In the genomic region with DNA sequence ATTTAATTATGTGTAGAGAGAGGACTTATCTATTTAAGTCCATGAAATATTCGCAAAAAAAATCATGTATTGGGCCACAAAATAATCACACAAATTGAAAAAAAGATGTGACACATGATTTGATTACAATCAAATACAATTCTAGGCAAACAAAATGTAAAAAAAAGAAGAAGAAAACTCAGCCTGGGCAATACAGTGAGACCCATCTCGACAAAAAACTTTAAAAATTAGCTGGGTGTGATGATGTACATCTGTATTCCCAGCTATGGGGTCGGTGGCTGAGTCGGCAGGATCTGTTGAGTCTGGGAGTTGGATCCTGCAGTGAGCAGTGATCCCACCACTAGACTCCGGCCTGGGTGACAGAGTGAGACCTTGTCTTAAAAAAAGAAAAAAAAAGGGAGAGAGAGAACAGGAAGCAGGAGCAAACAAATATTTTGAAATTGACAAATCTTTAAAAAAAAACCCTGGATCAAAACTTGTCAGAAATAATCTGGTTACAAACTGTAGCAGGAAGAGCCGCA, we compare ENCODE assay signal across 11 cellular contexts. TPM values are rescaled to one million over a fixed set of nuclear protein-coding genes. Genes with fewer than 3 reads are reported as not detected.
DNase-seq lines count a peak whose midpoint lies in the region; ATAC-seq and TF ChIP-seq lines count a peak whose summit lies in the region.
"Had no signal": no experiment of that assay in that cellular context is flagged by ENCODE, and none has a peak within 500 bp of the region (broad histone marks: within the 10 kb centered on the region; RNA-seq: fewer than 3 reads in every experiment).

No MANE protein-coding gene starts in this region.

- intact Hi-C loops in activated CD8-positive, alpha-beta T cell treated with anti-CD3 and anti-CD28 coated beads for 36 hours (cut with micrococcal nuclease) = no loop called here

- no peak for ATAC-seq in activated CD8-positive, alpha-beta T cell treated with anti-CD3 and anti-CD28 coated beads for 36 hours
- ATAC-seq in stimulated activated memory B cell treated with anti-CD40 and anti-IgM and Interleukin-4, amounts not matched to agents 10 μg/mL and 1 μg/mL and 100 μg/mL, for 72 hours = no peak
- no peak for ATAC-seq in HG02938 (IDR thresholded peaks at IDR 0.05; ENCODE audit: unreplicated experiment)

- peak overlapping the region; percentile 91 for H3K27ac Mint-ChIP-seq in T-helper 1 cell treated with Interleukin-12 subunit alpha and Interleukin-12 subunit beta and Interleukin-4 antibody, amounts not matched to agents 30 μg/mL and 1 μg/mL, for 36 hours
- peak overlapping the region; percentile 87 for H3K27ac Mint-ChIP-seq in activated CD8-positive, alpha-beta T cell treated with anti-CD3 and anti-CD28 coated beads for 36 hours
- peak overlapping the region in 5 of 6 donors; percentile 39 to 91 (median 74) for H3K27ac Mint-ChIP-seq in immature natural killer cell
- H3K27ac Mint-ChIP-seq in stimulated activated memory B cell treated with anti-CD40 and anti-IgM and Interleukin-4, amounts not matched to agents 10 μg/mL and 1 μg/mL and 100 μg/mL, for 72 hours = peak overlapping the region; percentile 100

- peak overlapping the region; percentile 82 for H3K4me3 Mint-ChIP-seq in T-helper 1 cell treated with Interleukin-12 subunit alpha and Interleukin-12 subunit beta and Interleukin-4 antibody, amounts not matched to agents 30 μg/mL and 1 μg/mL, for 36 hours
- H3K4me3 Mint-ChIP-seq in activated CD8-positive, alpha-beta T cell treated with anti-CD3 and anti-CD28 coated beads for 36 hours = peak overlapping the region; percentile 89
- peak overlapping the region; percentile 48 to 61 (median 59) for H3K4me3 Mint-ChIP-seq in immature natural killer cell
- peak overlapping the region; percentile 97 for H3K4me3 Mint-ChIP-seq in stimulated activated memory B cell treated with anti-CD40 and anti-IgM and Interleukin-4, amounts not matched to agents 10 μg/mL and 1 μg/mL and 100 μg/mL, for 72 hours

- no peaks in the 10 kb centered on the region for H3K27me3 Mint-ChIP-seq in T-helper 1 cell treated with Interleukin-12 subunit alpha and Interleukin-12 subunit beta and Interleukin-4 antibody, amounts not matched to agents 30 μg/mL and 1 μg/mL, for 36 hours (ENCODE audit: low read depth)
- no peaks in the 10 kb centered on the region for H3K27me3 Mint-ChIP-seq in activated CD8-positive, alpha-beta T cell treated with anti-CD3 and anti-CD28 coated beads for 36 hours
- H3K27me3 Mint-ChIP-seq in immature natural killer cell (ENCODE audit: low read depth in 3 of 3) = peaks cover 0 to 19% (median 10%) of the 10 kb centered on the region in 3 donors
- no peaks in the 10 kb centered on the region for H3K27me3 Mint-ChIP-seq in stimulated activated memory B cell treated with anti-CD40 and anti-IgM and Interleukin-4, amounts not matched to agents 10 μg/mL and 1 μg/mL and 100 μg/mL, for 72 hours

- no peaks in the 10 kb centered on the region for H3K9me3 Mint-ChIP-seq in T-helper 1 cell treated with Interleukin-12 subunit alpha and Interleukin-12 subunit beta and Interleukin-4 antibody, amounts not matched to agents 30 μg/mL and 1 μg/mL, for 36 hours
- no peaks in the 10 kb centered on the region for H3K9me3 Mint-ChIP-seq in activated CD8-positive, alpha-beta T cell treated with anti-CD3 and anti-CD28 coated beads for 36 hours
- peaks cover 0 to 1% (median 0%) of the 10 kb centered on the region in 6 donors for H3K9me3 Mint-ChIP-seq in immature natural killer cell
- no peaks in the 10 kb centered on the region for H3K9me3 Mint-ChIP-seq in stimulated activated memory B cell treated with anti-CD40 and anti-IgM and Interleukin-4, amounts not matched to agents 10 μg/mL and 1 μg/mL and 100 μg/mL, for 72 hours

- POLR2A ChIA-PET in activated CD8-positive, alpha-beta T cell treated with anti-CD3 and anti-CD28 coated beads for 36 hours (lab: Charles Lee) = interaction anchor here (0.9 to 2.9 kb wide), 6 partner anchors 7 to 88 kb away, joined by 3 to 20 read pairs (median 6); a partner anchor contains a TSS

- CTCF ChIA-PET in activated CD8-positive, alpha-beta T cell treated with anti-CD3 and anti-CD28 coated beads for 36 hours (lab: Charles Lee) = interaction anchor here (1.4 kb wide), 1 partner anchor 13 kb away, joined by 6 read pairs; a partner anchor contains a TSS

- TF ChIP-seq CTCF in activated CD8-positive, alpha-beta T cell treated with anti-CD3 and anti-CD28 coated beads for 36 hours (IDR thresholded peaks at IDR 0.05) = no peak

- peaks cover 16% of the 10 kb centered on the region for H3K36me3 Mint-ChIP-seq in T-helper 1 cell treated with Interleukin-12 subunit alpha and Interleukin-12 subunit beta and Interleukin-4 antibody, amounts not matched to agents 30 μg/mL and 1 μg/mL, for 36 hours (ENCODE audit: low read depth)
- peaks cover 11% of the 10 kb centered on the region for H3K36me3 Mint-ChIP-seq in activated CD8-positive, alpha-beta T cell treated with anti-CD3 and anti-CD28 coated beads for 36 hours (ENCODE audit: low read depth)
- no peaks in the 10 kb centered on the region for H3K36me3 Mint-ChIP-seq in immature natural killer cell
- peaks cover 10% of the 10 kb centered on the region for H3K36me3 Mint-ChIP-seq in stimulated activated memory B cell treated with anti-CD40 and anti-IgM and Interleukin-4, amounts not matched to agents 10 μg/mL and 1 μg/mL and 100 μg/mL, for 72 hours

- no peak for DNase-seq in T-helper 1 cell
- DNase-seq in activated CD8-positive, alpha-beta T cell treated with anti-CD3 and anti-CD28 coated beads for 36 hours = no peak
- no peak for DNase-seq in immature natural killer cell
- DNase-seq in NCI-H1105 (lab: John Stamatoyannopoulos, UW) = no peak
- DNase-seq in cerebellar cortex (ENCODE audit: low spot score) = no peak
- DNase-seq: activated CD4-positive, alpha-beta T cell treated with anti-CD3 and anti-CD28 coated beads for 4 hours; NCI-H446 treated with DMSO at 0.1 percent for 48 hours; stimulated activated CD4-positive, alpha-beta T cell treated with anti-CD3 and anti-CD28 coated beads, Interleukin-1b, Interleukin-23, amount 100 ng/mL, for 48 hours had no signal

- H3K4me1 Mint-ChIP-seq in T-helper 1 cell treated with Interleukin-12 subunit alpha and Interleukin-12 subunit beta and Interleukin-4 antibody, amounts not matched to agents 30 μg/mL and 1 μg/mL, for 36 hours (ENCODE audit: low read depth) = peaks cover 36% of the 10 kb centered on the region
- peaks cover 29% of the 10 kb centered on the region for H3K4me1 Mint-ChIP-seq in activated CD8-positive, alpha-beta T cell treated with anti-CD3 and anti-CD28 coated beads for 36 hours (ENCODE audit: low read depth)
- peaks cover 10 to 12% of the 10 kb centered on the region in 2 donors for H3K4me1 Mint-ChIP-seq in immature natural killer cell
- H3K4me1 Mint-ChIP-seq in stimulated activated memory B cell treated with anti-CD40 and anti-IgM and Interleukin-4, amounts not matched to agents 10 μg/mL and 1 μg/mL and 100 μg/mL, for 72 hours = peaks cover 52% of the 10 kb centered on the region

RNA-seq across cellular contexts. Expression of a gene that starts 3.1 kb away (rescaled TPM):
- 10 to 100 TPM; 24.2 to 24.7 TPM for total RNA-seq in activated CD8-positive, alpha-beta T cell treated with anti-CD3 and anti-CD28 coated beads for 36 hours
- polyA plus RNA-seq in immature natural killer cell = 10 to 100 TPM; 21.2 to 31.2 (median 25.5) TPM

RNA-seq across cellular contexts. Expression of a gene that starts 7.5 kb away (rescaled TPM):
- 1 to 10 TPM in 1 of 2 experiments, not detected in 1; 2.7 TPM for total RNA-seq in activated CD8-positive, alpha-beta T cell treated with anti-CD3 and anti-CD28 coated beads for 36 hours
- polyA plus RNA-seq in immature natural killer cell = 10 to 100 TPM in 1 of 3 donors, 1 to 10 TPM in 2; 8.3 to 14.8 (median 9.9) TPM

RNA-seq across cellular contexts. Expression of a gene that starts 12.8 kb away (rescaled TPM):
- total RNA-seq in activated CD8-positive, alpha-beta T cell treated with anti-CD3 and anti-CD28 coated beads for 36 hours = 1 to 10 TPM; 5.8 to 6.8 TPM
- 1 to 10 TPM; 2.4 to 8.1 (median 4.5) TPM for polyA plus RNA-seq in immature natural killer cell

RNA-seq across cellular contexts. Expression of a gene that starts 24.9 kb away (rescaled TPM):
- total RNA-seq in activated CD8-positive, alpha-beta T cell treated with anti-CD3 and anti-CD28 coated beads for 36 hours = 100 to 1,000 TPM; 121 to 126 TPM
- 10 to 100 TPM; 41.8 to 46.7 (median 46.5) TPM for polyA plus RNA-seq in immature natural killer cell

RNA-seq across cellular contexts. Expression of a gene that starts 25.4 kb away (rescaled TPM):
- total RNA-seq in activated CD8-positive, alpha-beta T cell treated with anti-CD3 and anti-CD28 coated beads for 36 hours = 10 to 100 TPM; 48.0 to 48.8 TPM
- polyA plus RNA-seq in immature natural killer cell = 10 to 100 TPM; 16.3 to 40.4 (median 20.1) TPM
